In genomic region chr17:65122836-65123756, GRCh38 we compare ENCODE assay signal across 1 cellular context.
TF ChIP-seq lines count a peak whose summit lies in the region.

No MANE protein-coding gene starts in this region.

TF ChIP-seq in HEK293, 187 proteins besides CTCF, POLR2A, EP300 and RAD21 (continued from another document):
- TF ChIP-seq, protein P1, sequence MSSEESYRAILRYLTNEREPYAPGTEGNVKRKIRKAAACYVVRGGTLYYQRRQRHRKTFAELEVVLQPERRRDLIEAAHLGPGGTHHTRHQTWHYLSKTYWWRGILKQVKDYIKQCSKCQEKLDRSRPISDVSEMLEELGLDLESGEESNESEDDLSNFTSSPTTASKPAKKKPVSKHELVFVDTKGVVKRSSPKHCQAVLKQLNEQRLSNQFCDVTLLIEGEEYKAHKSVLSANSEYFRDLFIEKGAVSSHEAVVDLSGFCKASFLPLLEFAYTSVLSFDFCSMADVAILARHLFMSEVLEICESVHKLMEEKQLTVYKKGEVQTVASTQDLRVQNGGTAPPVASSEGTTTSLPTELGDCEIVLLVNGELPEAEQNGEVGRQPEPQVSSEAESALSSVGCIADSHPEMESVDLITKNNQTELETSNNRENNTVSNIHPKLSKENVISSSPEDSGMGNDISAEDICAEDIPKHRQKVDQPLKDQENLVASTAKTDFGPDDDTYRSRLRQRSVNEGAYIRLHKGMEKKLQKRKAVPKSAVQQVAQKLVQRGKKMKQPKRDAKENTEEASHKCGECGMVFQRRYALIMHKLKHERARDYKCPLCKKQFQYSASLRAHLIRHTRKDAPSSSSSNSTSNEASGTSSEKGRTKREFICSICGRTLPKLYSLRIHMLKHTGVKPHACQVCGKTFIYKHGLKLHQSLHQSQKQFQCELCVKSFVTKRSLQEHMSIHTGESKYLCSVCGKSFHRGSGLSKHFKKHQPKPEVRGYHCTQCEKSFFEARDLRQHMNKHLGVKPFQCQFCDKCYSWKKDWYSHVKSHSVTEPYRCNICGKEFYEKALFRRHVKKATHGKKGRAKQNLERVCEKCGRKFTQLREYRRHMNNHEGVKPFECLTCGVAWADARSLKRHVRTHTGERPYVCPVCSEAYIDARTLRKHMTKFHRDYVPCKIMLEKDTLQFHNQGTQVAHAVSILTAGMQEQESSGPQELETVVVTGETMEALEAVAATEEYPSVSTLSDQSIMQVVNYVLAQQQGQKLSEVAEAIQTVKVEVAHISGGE (tag by site-specific recombination; conservative IDR thresholded peaks at IDR 0.05; ENCODE audit: low read depth), result peak; percentile 94
- no peak for TF ChIP-seq ZNF133 (tag by site-specific recombination; IDR thresholded peaks at IDR 0.05)
- TF ChIP-seq, protein P2, sequence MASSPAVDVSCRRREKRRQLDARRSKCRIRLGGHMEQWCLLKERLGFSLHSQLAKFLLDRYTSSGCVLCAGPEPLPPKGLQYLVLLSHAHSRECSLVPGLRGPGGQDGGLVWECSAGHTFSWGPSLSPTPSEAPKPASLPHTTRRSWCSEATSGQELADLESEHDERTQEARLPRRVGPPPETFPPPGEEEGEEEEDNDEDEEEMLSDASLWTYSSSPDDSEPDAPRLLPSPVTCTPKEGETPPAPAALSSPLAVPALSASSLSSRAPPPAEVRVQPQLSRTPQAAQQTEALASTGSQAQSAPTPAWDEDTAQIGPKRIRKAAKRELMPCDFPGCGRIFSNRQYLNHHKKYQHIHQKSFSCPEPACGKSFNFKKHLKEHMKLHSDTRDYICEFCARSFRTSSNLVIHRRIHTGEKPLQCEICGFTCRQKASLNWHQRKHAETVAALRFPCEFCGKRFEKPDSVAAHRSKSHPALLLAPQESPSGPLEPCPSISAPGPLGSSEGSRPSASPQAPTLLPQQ (tag by site-specific recombination; IDR thresholded peaks at IDR 0.05), result no peak
- TF ChIP-seq ZNF302 (tag by site-specific recombination; IDR thresholded peaks at IDR 0.05; ENCODE audit: low read depth), result no peak
